Comparison of ENCODE assay signal across 6 cellular contexts in the genomic region with DNA sequence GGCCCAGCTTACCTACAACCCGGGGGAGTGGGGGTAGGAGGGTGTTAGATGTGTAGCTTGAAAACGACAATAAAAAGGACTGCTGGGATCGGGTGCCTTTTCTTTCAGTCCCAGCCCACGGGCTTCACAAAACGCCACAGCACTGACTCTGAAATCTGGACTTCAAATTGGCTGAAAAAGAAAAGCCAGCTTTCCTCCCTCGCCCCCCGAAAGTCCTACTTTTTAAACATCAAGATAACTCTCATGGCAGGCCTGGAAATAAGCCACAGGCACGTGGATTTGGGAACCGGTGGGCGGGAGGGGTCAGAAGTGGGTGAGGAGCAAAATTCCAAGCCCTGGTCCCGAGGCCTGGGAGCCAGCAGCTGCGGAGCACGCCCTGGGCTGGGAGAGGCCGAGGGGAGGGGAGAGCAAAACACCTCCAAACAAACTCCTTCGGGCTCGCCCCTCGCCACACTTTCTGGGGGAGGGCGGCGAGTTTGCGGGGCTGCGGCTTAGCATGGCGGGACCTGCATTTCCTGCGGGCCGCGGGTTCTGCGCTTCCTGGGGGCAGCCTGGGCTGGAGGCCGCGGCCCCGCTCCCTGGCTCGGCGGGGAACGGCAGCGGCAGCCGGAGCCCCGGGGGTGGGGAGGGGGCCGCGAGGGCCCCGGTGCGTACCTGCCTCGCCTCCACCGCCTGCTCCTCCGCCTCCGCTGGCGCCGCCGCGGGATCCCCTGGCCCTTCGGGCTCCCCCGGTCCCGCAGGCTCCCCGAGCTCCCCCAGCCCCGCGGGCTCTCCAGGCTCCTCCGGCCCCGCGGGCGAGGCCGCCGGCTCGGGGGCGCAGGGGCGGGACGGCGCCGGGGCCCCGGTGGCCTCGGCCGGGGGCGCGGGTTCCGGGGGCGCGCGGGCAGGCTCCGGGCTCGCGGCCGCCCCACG. TPM values are rescaled to one million over a fixed set of nuclear protein-coding genes. Genes with fewer than 3 reads are reported as not detected.
A peak's percentile ranks its signal among the peaks of the same experiment; 100 is the strongest.
DNase-seq lines count a peak whose midpoint lies in the region; ATAC-seq and TF ChIP-seq lines count a peak whose summit lies in the region.
"Not testable (repeated sequence)": the region's sequence is repeated elsewhere in the genome, so short reads cannot be mapped to it uniquely, and the experiment has no call there.

No MANE protein-coding gene starts in this region.

- not testable (repeated sequence) for H3K23ac ChIP-seq in H9 (ENCODE audit: insufficient read length, low read depth, low read length)

- not testable (repeated sequence) for H3K56ac ChIP-seq in H9 (ENCODE audit: insufficient read length, low read depth, low read length)

- H2AFZ ChIP-seq in H9 (ENCODE audit: low read length), result not testable (repeated sequence)

- not testable (repeated sequence) for TF ChIP-seq POLR2A in body of pancreas (IDR thresholded peaks at IDR 0.05)

- intact Hi-C loops in body of pancreas (cut with DNase I) (loop anchor here (10.0 kb wide), 1 partner anchor 185 kb away; no protein-coding TSS in a partner anchor), heart right ventricle (cut with DNase I) (loop anchor here in 7 of 10 donors (2.0 to 10.0 kb wide), 6 partner anchors 21 to 155 kb away; no protein-coding TSS in a partner anchor), tibial artery (cut with DNase I; ENCODE audit: low total_unique reads) (loop anchor here (10.0 kb wide), 3 partner anchors 85 to 185 kb away; no protein-coding TSS in a partner anchor)

- no CpG with 5 or more reads among the region's 79 CpGs for WGBS in H9 (ENCODE audit: extremely low coverage, insufficient read length, low lambda C conversion rate)
- 10 to 16% methylated on average over 15 to 34 of the region's 79 CpGs for WGBS in body of pancreas, 2 donors
- 2% methylated on average over 29 to 48 of the region's 79 CpGs for WGBS in heart right ventricle, 2 donors

- H2BK120ac ChIP-seq in H9 (ENCODE audit: low read depth, low read length, poor library complexity, severe bottlenecking), result not testable (repeated sequence)

- not testable (repeated sequence) for H3K9me3 ChIP-seq in H9 (ENCODE audit: control insufficient read depth, low read depth, low read length); SJSA1 (replicated peaks); body of pancreas; heart right ventricle; tibial artery

- peak overlapping the region; percentile 65 to 82 for H3K4me3 Mint-ChIP-seq in H9
- peak overlapping the region; percentile 72 for H3K4me3 Mint-ChIP-seq in natural killer cell treated with Interleukin-12 subunit alpha and Interleukin-12 subunit beta and Interleukin-15 and Interleukin-18, amount 100 ng/mL, for 72 hours

- not testable (repeated sequence) for H3K79me2 ChIP-seq in H9 (ENCODE audit: insufficient read depth, low read length)

- H3K27me3 ChIP-seq in H9 (ENCODE audit: insufficient read depth, low read length); SJSA1 (replicated peaks); body of pancreas; heart right ventricle; tibial artery: not testable (repeated sequence)

- H3K4me1 Mint-ChIP-seq in H9, result peaks cover 33 to 36% of the 10 kb centered on the region in 2 experiments
- peaks cover 27 to 35% of the 10 kb centered on the region in 2 donors for H3K4me1 Mint-ChIP-seq in natural killer cell treated with Interleukin-12 subunit alpha and Interleukin-12 subunit beta and Interleukin-15 and Interleukin-18, amount 100 ng/mL, for 72 hours (ENCODE audit: low read depth in 2 of 2)

- ATAC-seq in body of pancreas (peak; percentile 43), heart right ventricle (peak in 4 of 8 donors; percentile 10 to 37 (median 26))
- peak in 1 of 2 donors; percentile 59 for ATAC-seq in natural killer cell treated with Interleukin-12 subunit alpha and Interleukin-12 subunit beta and Interleukin-15 and Interleukin-18, amount 100 ng/mL, for 72 hours

- H4K8ac ChIP-seq in H9 (replicated peaks; ENCODE audit: insufficient read length, low read depth, low read length), result not testable (repeated sequence)

- H3K27ac Mint-ChIP-seq in H9, result not testable (repeated sequence)
- H3K27ac Mint-ChIP-seq in natural killer cell treated with Interleukin-12 subunit alpha and Interleukin-12 subunit beta and Interleukin-15 and Interleukin-18, amount 100 ng/mL, for 72 hours, result peak overlapping the region in 1 of 2 donors; percentile 18

- H2AK5ac ChIP-seq in H9 (ENCODE audit: insufficient read length, low read length), result not testable (repeated sequence)

- not testable (repeated sequence) for H3K4ac ChIP-seq in H9 (ENCODE audit: low read depth, low read length)

- peaks cover 80% of the 10 kb centered on the region for H3K36me3 ChIP-seq in SJSA1
- H3K36me3 ChIP-seq in body of pancreas (replicated peaks in 1 of 2; ENCODE audit: insufficient read depth in 1 of 2, low read depth in 2 of 2), result not testable (repeated sequence)
- peaks cover 0 to 42% (median 6%) of the 10 kb centered on the region in 9 donors for H3K36me3 ChIP-seq in heart right ventricle
- H3K36me3 ChIP-seq in tibial artery, result peaks cover 0 to 24% (median 20%) of the 10 kb centered on the region in 3 donors

- not testable (repeated sequence) for H2BK20ac ChIP-seq in H9 (ENCODE audit: low read depth, low read length, poor library complexity, severe bottlenecking)

- DNase-seq in H9, result peak; percentile 50
- DNase-seq in SJSA1 (ENCODE audit: low read depth in 1 of 2, low spot score in 2 of 2), result peak; percentile 63
- peak in 1 of 4 donors; percentile 39 for DNase-seq in body of pancreas
- DNase-seq in heart right ventricle; natural killer cell treated with Interleukin-12 subunit alpha and Interleukin-12 subunit beta and Interleukin-15 and Interleukin-18, amount 100 ng/mL, for 72 hours (ENCODE audit: low spot score): not testable (repeated sequence)
- peak in 1 of 2 donors; percentile 65 for DNase-seq in tibial artery

- H3K4me2 ChIP-seq in H9 (ENCODE audit: insufficient read depth, insufficient read length, low read length), result peak overlapping the region; percentile 22

- not testable (repeated sequence) for H2BK15ac ChIP-seq in H9 (ENCODE audit: low read depth, low read length)

- not testable (repeated sequence) for H2BK12ac ChIP-seq in H9 (ENCODE audit: insufficient read length, low read depth, low read length)

- not testable (repeated sequence) for TF ChIP-seq CTCF in H9 (conservative IDR thresholded peaks at IDR 0.05); body of pancreas (IDR thresholded peaks at IDR 0.05); heart right ventricle (IDR thresholded peaks at IDR 0.05); tibial artery (IDR thresholded peaks at IDR 0.05)

- not testable (repeated sequence) for H3K27ac ChIP-seq in H9 (ENCODE audit: insufficient read length, low read depth, low read length)
- H3K27ac ChIP-seq in SJSA1 (peak overlapping the region; percentile 88), body of pancreas (peak overlapping the region; percentile 65 to 86 (median 82)), heart right ventricle (peak overlapping the region; percentile 89 to 98 (median 94)), tibial artery (peak overlapping the region; percentile 96 to 98)

- not testable (repeated sequence) for H3K9me3 Mint-ChIP-seq in H9; natural killer cell treated with Interleukin-12 subunit alpha and Interleukin-12 subunit beta and Interleukin-15 and Interleukin-18, amount 100 ng/mL, for 72 hours

- not testable (repeated sequence) for H3K23me2 ChIP-seq in H9 (ENCODE audit: insufficient read length, low read depth, low read length, poor library complexity, severe bottlenecking)

- H3K36me3 Mint-ChIP-seq in H9 (ENCODE audit: insufficient read depth in 1 of 3, low read depth in 3 of 3), result not testable (repeated sequence)
- H3K36me3 Mint-ChIP-seq in natural killer cell treated with Interleukin-12 subunit alpha and Interleukin-12 subunit beta and Interleukin-15 and Interleukin-18, amount 100 ng/mL, for 72 hours, result peaks cover 13% of the 10 kb centered on the region

- H3K18ac ChIP-seq in H9 (ENCODE audit: insufficient read length, low read depth, low read length), result not testable (repeated sequence)

- H3K4me3 ChIP-seq in SJSA1 (peak overlapping the region; percentile 88), body of pancreas (peak overlapping the region in 1 of 2 donors; percentile 18), heart right ventricle (peak overlapping the region; percentile 59 to 85 (median 79)), tibial artery (peak overlapping the region; percentile 95 to 97)

- not testable (repeated sequence) for H4K5ac ChIP-seq in H9 (ENCODE audit: insufficient read length, low read depth, low read length)

- H3K27me3 Mint-ChIP-seq in H9 (ENCODE audit: low read depth), result peaks cover 18% of the 10 kb centered on the region
- not testable (repeated sequence) for H3K27me3 Mint-ChIP-seq in natural killer cell treated with Interleukin-12 subunit alpha and Interleukin-12 subunit beta and Interleukin-15 and Interleukin-18, amount 100 ng/mL, for 72 hours

- H3K14ac ChIP-seq in H9 (ENCODE audit: insufficient read depth, low read length), result not testable (repeated sequence)

- not testable (repeated sequence) for H4K20me1 ChIP-seq in H9 (ENCODE audit: control insufficient read depth, insufficient read depth, insufficient read length)

- not testable (repeated sequence) for H2BK5ac ChIP-seq in H9 (ENCODE audit: insufficient read length, low read length)

- H3T11ph ChIP-seq in H9 (ENCODE audit: low read length), result not testable (repeated sequence)

- not testable (repeated sequence) for H3K4me1 ChIP-seq in H9 (ENCODE audit: insufficient read depth, low read length)
- H3K4me1 ChIP-seq in SJSA1 (replicated peaks) (peaks cover 56% of the 10 kb centered on the region), body of pancreas (peaks cover 48% of the 10 kb centered on the region), heart right ventricle (peaks cover 8 to 84% (median 62%) of the 10 kb centered on the region in 9 donors), tibial artery (peaks cover 12 to 48% (median 35%) of the 10 kb centered on the region in 4 donors)

- H4K91ac ChIP-seq in H9 (ENCODE audit: insufficient read length, low read depth, low read length), result not testable (repeated sequence)

- H3K9ac ChIP-seq in H9 (ENCODE audit: extremely low read depth, insufficient read length, low read length), result not testable (repeated sequence)

- H3K79me1 ChIP-seq in H9 (ENCODE audit: insufficient read depth, low read depth, low read length, poor library complexity, severe bottlenecking), result not testable (repeated sequence)

RNA-seq across cellular contexts. Expression of a gene that starts 0.6 kb away (rescaled TPM):
- total RNA-seq in H9 (2021) (28.2 TPM in 2 replicates), body of pancreas (10 to 100 TPM; 71.9 to 87.4 TPM), heart right ventricle (100 to 1,000 TPM; 298 to 586 (median 488) TPM)
- 362 and 546 TPM in 2 replicates for total RNA-seq in SJSA1 (2014; rRNA removed; shearing (Covaris generic))
- 100 to 1,000 TPM; 121 to 199 TPM for polyA plus RNA-seq in heart right ventricle
- 10 to 100 TPM; 18.1 to 19.4 TPM for total RNA-seq in natural killer cell treated with Interleukin-12 subunit alpha and Interleukin-12 subunit beta and Interleukin-15 and Interleukin-18, amount 100 ng/mL, for 72 hours

RNA-seq across cellular contexts. Expression of a gene that starts 16.2 kb away (rescaled TPM):
- total RNA-seq in H9 (2021) (26.3 and 28.9 TPM in 2 replicates), body of pancreas (10 to 100 TPM; 15.2 to 20.0 TPM), heart right ventricle (10 to 100 TPM; 34.6 to 79.3 (median 43.2) TPM)
- 48.4 and 97.4 TPM in 2 replicates for total RNA-seq in SJSA1 (2014; rRNA removed; shearing (Covaris generic))
- polyA plus RNA-seq in heart right ventricle, result 10 to 100 TPM; 36.1 to 56.5 TPM
- 10 to 100 TPM; 74.3 to 97.1 TPM for total RNA-seq in natural killer cell treated with Interleukin-12 subunit alpha and Interleukin-12 subunit beta and Interleukin-15 and Interleukin-18, amount 100 ng/mL, for 72 hours

RNA-seq across cellular contexts. Expression of a gene that starts 16.4 kb away (rescaled TPM):
- 25.6 and 29.9 TPM in 2 replicates for total RNA-seq in H9 (2021)
- 52.3 and 59.4 TPM in 2 replicates for total RNA-seq in SJSA1 (2014; rRNA removed; shearing (Covaris generic))
- total RNA-seq in body of pancreas, result 10 to 100 TPM; 25.9 to 44.2 TPM
- 10 to 100 TPM; 18.0 to 29.9 (median 24.7) TPM for total RNA-seq in heart right ventricle
- 10 to 100 TPM; 24.5 to 41.8 TPM for polyA plus RNA-seq in heart right ventricle
- 10 to 100 TPM; 26.4 to 37.0 TPM for total RNA-seq in natural killer cell treated with Interleukin-12 subunit alpha and Interleukin-12 subunit beta and Interleukin-15 and Interleukin-18, amount 100 ng/mL, for 72 hours

RNA-seq across cellular contexts. Expression of a gene that starts 26.9 kb away (rescaled TPM):
- total RNA-seq in H9 (2021) (578 and 591 TPM in 2 replicates), body of pancreas (100 to 1,000 TPM; 258 to 301 TPM), heart right ventricle (100 to 1,000 TPM in 1 of 10 donors, 10 to 100 TPM in 9; 58.8 to 103 (median 76.3) TPM)
- total RNA-seq in SJSA1 (2014; rRNA removed; shearing (Covaris generic)), result 376 and 384 TPM in 2 replicates
- 100 to 1,000 TPM in 1 of 2 donors, 10 to 100 TPM in 1; 93.4 to 109 TPM for polyA plus RNA-seq in heart right ventricle
- total RNA-seq in natural killer cell treated with Interleukin-12 subunit alpha and Interleukin-12 subunit beta and Interleukin-15 and Interleukin-18, amount 100 ng/mL, for 72 hours, result 100 to 1,000 TPM; 373 to 571 TPM

RNA-seq across cellular contexts. Expression of a gene that starts 27.7 kb away (rescaled TPM):
- total RNA-seq in H9 (2021) (19.9 and 21.8 TPM in 2 replicates), body of pancreas (10 to 100 TPM in 1 of 2 donors, 1 to 10 TPM in 1; 7.6 to 16.6 TPM), heart right ventricle (10 to 100 TPM; 25.1 to 34.4 (median 29.6) TPM)
- 21.5 and 37.3 TPM in 2 replicates for total RNA-seq in SJSA1 (2014; rRNA removed; shearing (Covaris generic))
- polyA plus RNA-seq in heart right ventricle, result 10 to 100 TPM in 1 of 2 donors, 1 to 10 TPM in 1; 9.2 to 23.2 TPM
- total RNA-seq in natural killer cell treated with Interleukin-12 subunit alpha and Interleukin-12 subunit beta and Interleukin-15 and Interleukin-18, amount 100 ng/mL, for 72 hours, result 10 to 100 TPM; 18.1 to 25.5 TPM
